26 cellular contexts compared by ENCODE assay signal in the genomic region with DNA sequence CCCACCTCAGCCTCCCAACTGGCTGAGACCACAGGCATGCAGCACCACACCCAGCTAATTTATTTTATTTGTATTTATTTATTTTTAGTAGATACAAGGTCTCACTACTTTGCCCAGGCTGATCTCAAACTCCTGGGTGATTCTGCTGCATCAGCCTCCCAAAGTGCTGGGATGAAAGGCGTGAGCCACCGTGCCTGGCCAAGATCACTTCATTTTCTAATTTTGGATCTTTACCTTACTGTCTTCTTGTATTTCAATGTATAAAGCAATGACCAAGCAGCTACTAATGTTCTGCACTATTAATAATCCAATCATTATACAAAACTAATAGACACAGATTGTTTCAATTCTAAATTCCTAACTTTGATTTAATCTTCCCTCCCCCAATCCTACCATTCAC.
"Had no signal": no experiment of that assay in that cellular context is flagged by ENCODE, and none has a peak within 500 bp of the region (broad histone marks: within the 10 kb centered on the region; RNA-seq: fewer than 3 reads in every experiment).

No MANE protein-coding gene starts in this region.

- H3K4me1 Mint-ChIP-seq: central memory CD8-positive, alpha-beta T cell had no signal

- ATAC-seq: activated CD8-positive, alpha-beta T cell treated with anti-CD3 and anti-CD28 coated beads for 36 hours; activated naive CD8-positive, alpha-beta T cell treated with anti-CD3 and anti-CD28 coated beads, Interleukin-2, amount 50 U/mL, for 24 hours; activated T-cell treated with anti-CD3 and anti-CD28 coated beads, Interleukin-2, amount 50 U/mL, for 72 hours; Panc1 had no signal

- H3K9me3 Mint-ChIP-seq: activated CD4-positive, alpha-beta T cell treated with anti-CD3 and anti-CD28 coated beads, Interleukin-2, amount 10 ng/mL, durations not matched to agents 24 days and 14 days; activated naive CD4-positive, alpha-beta T cell treated with anti-CD3 and anti-CD28 coated beads, Interleukin-2, amount 50 U/mL, for 24 hours; activated naive CD8-positive, alpha-beta T cell treated with anti-CD3 and anti-CD28 coated beads, Interleukin-2, amount 50 U/mL, for 24 hours; activated T-cell treated with anti-CD3 and anti-CD28 coated beads, Interleukin-2, amount 50 U/mL, for 72 hours; activated T-helper 2 cell treated with anti-CD3 and anti-CD28 coated beads, Interferon-gamma antibody, Interleukin-2, Interleukin-4, amounts not matched to agents 10 μg/mL and 5 μg/mL and 100 μg/mL, durations not matched to agents 14 hours and 24 hours and 36 hours; brain; central memory CD8-positive, alpha-beta T cell; T-helper 2 cell treated with Interferon-gamma antibody and Interleukin-4, amounts not matched to agents 5 μg/mL and 100 μg/mL, for 36 hours had no signal

- H3K27ac ChIP-seq: KMS-11 had no signal

- H3K27ac Mint-ChIP-seq: activated CD4-positive, alpha-beta T cell treated with anti-CD3 and anti-CD28 coated beads, Interleukin-2, amount 10 ng/mL, durations not matched to agents 24 days and 14 days; activated CD8-positive, alpha-beta T cell treated with anti-CD3 and anti-CD28 coated beads for 36 hours; activated naive CD4-positive, alpha-beta T cell treated with anti-CD3 and anti-CD28 coated beads, Interleukin-2, amount 50 U/mL, for 24 hours; activated naive CD8-positive, alpha-beta T cell treated with anti-CD3 and anti-CD28 coated beads, Interleukin-2, amount 50 U/mL, for 24 hours; activated T-cell treated with anti-CD3 and anti-CD28 coated beads, Interleukin-2, amount 50 U/mL, for 72 hours; activated T-helper 2 cell treated with anti-CD3 and anti-CD28 coated beads, Interferon-gamma antibody, Interleukin-2, Interleukin-4, amounts not matched to agents 10 μg/mL and 5 μg/mL and 100 μg/mL, durations not matched to agents 14 hours and 24 hours and 36 hours; brain; T-helper 2 cell treated with Interferon-gamma antibody and Interleukin-4, amounts not matched to agents 5 μg/mL and 100 μg/mL, for 36 hours had no signal

- DNase-seq: activated CD4-positive, alpha-beta T cell treated with anti-CD3 and anti-CD28 coated beads, Interleukin-2, amount 10 ng/mL, durations not matched to agents 24 days and 14 days; activated CD4-positive, alpha-beta T cell treated with anti-CD3 and anti-CD28 coated beads, Interleukin-2, amount 50 U/mL, for 4 hours; activated CD8-positive, alpha-beta T cell treated with anti-CD3 and anti-CD28 coated beads for 36 hours; activated gamma-delta T cell; activated naive CD4-positive, alpha-beta T cell treated with Interleukin-2 at 50 U/mL for 16 hours; activated naive CD8-positive, alpha-beta T cell treated with anti-CD3 and anti-CD28 coated beads, Interleukin-2, amount 50 U/mL, for 24 hours; activated T-cell treated with anti-CD3 and anti-CD28 coated beads, Interleukin-2, amount 50 U/mL, for 1 hour; activated T-cell treated with anti-CD3 and anti-CD28 coated beads, Interleukin-2, amount 50 U/mL, for 72 hours; anterior cingulate cortex; MM.1S; MV-4-11; NCI-H1092; NCI-H1436 treated with DMSO at 0.1 percent for 48 hours; NCI-H1694 treated with DMSO at 0.1 percent for 48 hours; NCI-H2029; NCI-H345; NCI-H524 treated with DMSO at 0.1 percent for 48 hours; SIG-M5; SW 1271 had no signal

- H3K27me3 Mint-ChIP-seq: activated CD4-positive, alpha-beta T cell treated with anti-CD3 and anti-CD28 coated beads, Interleukin-2, amount 10 ng/mL, durations not matched to agents 24 days and 14 days; activated CD8-positive, alpha-beta T cell treated with anti-CD3 and anti-CD28 coated beads for 36 hours; activated naive CD4-positive, alpha-beta T cell treated with anti-CD3 and anti-CD28 coated beads, Interleukin-2, amount 50 U/mL, for 24 hours; activated naive CD8-positive, alpha-beta T cell treated with anti-CD3 and anti-CD28 coated beads, Interleukin-2, amount 50 U/mL, for 24 hours; brain; central memory CD8-positive, alpha-beta T cell had no signal

- H3K4me3 Mint-ChIP-seq: activated CD4-positive, alpha-beta T cell treated with anti-CD3 and anti-CD28 coated beads, Interleukin-2, amount 10 ng/mL, durations not matched to agents 24 days and 14 days; activated CD8-positive, alpha-beta T cell treated with anti-CD3 and anti-CD28 coated beads for 36 hours; activated naive CD4-positive, alpha-beta T cell treated with anti-CD3 and anti-CD28 coated beads, Interleukin-2, amount 50 U/mL, for 24 hours; activated naive CD8-positive, alpha-beta T cell treated with anti-CD3 and anti-CD28 coated beads, Interleukin-2, amount 50 U/mL, for 24 hours; activated T-cell treated with anti-CD3 and anti-CD28 coated beads, Interleukin-2, amount 50 U/mL, for 72 hours; brain; central memory CD8-positive, alpha-beta T cell; T-helper 2 cell treated with Interferon-gamma antibody and Interleukin-4, amounts not matched to agents 5 μg/mL and 100 μg/mL, for 36 hours had no signal
